In the genomic region with DNA sequence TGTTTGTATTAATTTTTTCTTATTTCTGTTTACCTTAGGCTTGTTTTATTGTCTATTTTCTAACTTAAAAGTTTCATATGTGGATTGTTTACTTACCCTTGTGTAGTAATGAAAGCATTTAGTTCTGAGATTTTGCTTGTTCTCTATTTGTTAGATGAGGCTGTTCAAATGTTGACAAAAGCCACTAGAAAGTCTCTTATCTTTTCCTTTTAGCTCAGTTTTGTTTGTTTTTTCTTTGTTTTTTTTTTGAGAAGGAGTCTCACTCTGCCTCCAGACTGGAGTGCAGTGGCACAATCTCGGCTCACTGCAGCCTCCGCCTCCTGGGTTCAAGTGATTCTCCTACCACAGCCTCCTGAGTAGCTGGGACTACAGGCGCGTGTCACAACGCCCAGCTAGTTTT, we compare ENCODE assay signal across 23 cellular contexts.
"Had no signal": no experiment of that assay in that cellular context is flagged by ENCODE, and none has a peak within 500 bp of the region (broad histone marks: within the 10 kb centered on the region; RNA-seq: fewer than 3 reads in every experiment).

No MANE protein-coding gene starts in this region.

- H3K27me3 Mint-ChIP-seq: activated CD4-positive, alpha-beta T cell treated with anti-CD3 and anti-CD28 coated beads for 36 hours; activated CD8-positive, alpha-beta T cell treated with anti-CD3 and anti-CD28 coated beads for 36 hours; activated naive CD8-positive, alpha-beta T cell; brain had no signal

- FAIRE-seq: astrocyte had no signal

- H3K4me3 Mint-ChIP-seq: activated CD4-positive, alpha-beta T cell treated with anti-CD3 and anti-CD28 coated beads for 36 hours; activated CD8-positive, alpha-beta T cell treated with anti-CD3 and anti-CD28 coated beads for 36 hours; activated naive CD8-positive, alpha-beta T cell; activated T-helper 1 cell treated with anti-CD3 and anti-CD28 coated beads, Interleukin-12 subunit alpha, Interleukin-12 subunit beta, Interleukin-2, Interleukin-4 antibody, amounts not matched to agents 30 ng/mL and 10 ng/mL and 1 ng/mL, durations not matched to agents 14 hours and 24 hours and 36 hours; brain; T-helper 1 cell treated with Interleukin-12 subunit alpha and Interleukin-12 subunit beta and Interleukin-4 antibody, amounts not matched to agents 30 μg/mL and 1 μg/mL, for 36 hours had no signal

- ATAC-seq: activated CD4-positive, alpha-beta T cell treated with anti-CD3 and anti-CD28 coated beads for 36 hours; activated CD8-positive, alpha-beta T cell treated with anti-CD3 and anti-CD28 coated beads for 36 hours had no signal

- H3K27ac Mint-ChIP-seq: activated CD8-positive, alpha-beta T cell treated with anti-CD3 and anti-CD28 coated beads for 36 hours; activated naive CD8-positive, alpha-beta T cell; activated T-helper 1 cell treated with anti-CD3 and anti-CD28 coated beads, Interleukin-12 subunit alpha, Interleukin-12 subunit beta, Interleukin-2, Interleukin-4 antibody, amounts not matched to agents 30 ng/mL and 10 ng/mL and 1 ng/mL, durations not matched to agents 14 hours and 24 hours and 36 hours; brain; T-helper 1 cell treated with Interleukin-12 subunit alpha and Interleukin-12 subunit beta and Interleukin-4 antibody, amounts not matched to agents 30 μg/mL and 1 μg/mL, for 36 hours had no signal

- H3K9me3 Mint-ChIP-seq: activated CD8-positive, alpha-beta T cell treated with anti-CD3 and anti-CD28 coated beads for 36 hours; activated T-helper 1 cell treated with anti-CD3 and anti-CD28 coated beads, Interleukin-12 subunit alpha, Interleukin-12 subunit beta, Interleukin-2, Interleukin-4 antibody, amounts not matched to agents 30 ng/mL and 10 ng/mL and 1 ng/mL, durations not matched to agents 14 hours and 24 hours and 36 hours; brain; T-helper 1 cell treated with Interleukin-12 subunit alpha and Interleukin-12 subunit beta and Interleukin-4 antibody, amounts not matched to agents 30 μg/mL and 1 μg/mL, for 36 hours had no signal

- DNase-seq: activated CD4-positive, alpha-beta T cell treated with anti-CD3 and anti-CD28 coated beads for 36 hours; activated CD8-positive, alpha-beta memory T cell treated with anti-CD3 and anti-CD28 coated beads, Interleukin-2, amount 50 U/mL, for 48 hours; activated CD8-positive, alpha-beta T cell treated with anti-CD3 and anti-CD28 coated beads for 36 hours; activated effector memory CD4-positive, alpha-beta T cell treated with Interleukin-2 at 50 U/mL for 16 hours; activated naive CD4-positive, alpha-beta T cell; activated T-cell treated with anti-CD3 and anti-CD28 coated beads, Interleukin-2, amount 50 U/mL, for 1 hour; amygdala; Kasumi-1; KBM-7; NCI-H1048; NCI-H1930; NCI-H2171; NCI-H2227 treated with DMSO at 0.1 percent for 48 hours; NCI-H446 treated with DMSO at 0.1 percent for 48 hours; NCI-H524 treated with DMSO at 0.1 percent for 48 hours; NCI-H748 treated with DMSO at 0.1 percent for 48 hours; NK-92 treated with Interleukin-12 subunit alpha and Interleukin-12 subunit beta, amount 100 ng/mL, for 24 hours; SHP77 treated with DMSO at 0.1 percent for 48 hours had no signal
